Comparison of ENCODE assay signal across 14 cellular contexts in genomic region chr5:153827407-153827806, GRCh38.
DNase-seq lines count a peak whose midpoint lies in the region; FAIRE-seq and TF ChIP-seq lines count a peak whose summit lies in the region.
"Had no signal": no experiment of that assay in that cellular context is flagged by ENCODE, and none has a peak within 500 bp of the region (broad histone marks: within the 10 kb centered on the region; RNA-seq: fewer than 3 reads in every experiment).

No MANE protein-coding gene starts in this region.

- no peak overlapping the region for H3K4me2 ChIP-seq in keratinocyte (ENCODE audit: control insufficient read depth, extremely low read depth, insufficient read depth, low read depth, low read length)
- H3K4me2 ChIP-seq: hepatocyte had no signal

- H2AFZ ChIP-seq in keratinocyte (ENCODE audit: control insufficient read depth, low read length): no peak overlapping the region
- H2AFZ ChIP-seq: hepatocyte had no signal

- H3K4me3 Mint-ChIP-seq in activated T-helper 2 cell treated with anti-CD3 and anti-CD28 coated beads, Interferon-gamma antibody, Interleukin-2, Interleukin-4, amounts not matched to agents 10 μg/mL and 5 μg/mL and 100 μg/mL, durations not matched to agents 14 hours and 24 hours and 36 hours (ENCODE audit: low read depth): no peak overlapping the region

- no peaks in the 10 kb centered on the region for H4K20me1 ChIP-seq in keratinocyte (ENCODE audit: control insufficient read depth, extremely low read depth, insufficient read depth, low read length)

- intact Hi-C loops in activated T-helper 2 cell treated with anti-CD3 and anti-CD28 coated beads, Interferon-gamma antibody, Interleukin-2, Interleukin-4, amounts not matched to agents 10 μg/mL and 5 μg/mL and 100 μg/mL, durations not matched to agents 14 hours and 24 hours and 36 hours (cut with micrococcal nuclease): no loop called here

- no peaks in the 10 kb centered on the region for H3K4me1 ChIP-seq in keratinocyte (ENCODE audit: control insufficient read depth, extremely low read depth, insufficient read depth, low read length)
- H3K4me1 ChIP-seq: adrenal gland had no signal

- H3K27me3 Mint-ChIP-seq in activated T-helper 2 cell treated with anti-CD3 and anti-CD28 coated beads, Interferon-gamma antibody, Interleukin-2, Interleukin-4, amounts not matched to agents 10 μg/mL and 5 μg/mL and 100 μg/mL, durations not matched to agents 14 hours and 24 hours and 36 hours (ENCODE audit: low read depth): no peaks in the 10 kb centered on the region

- H3K4me1 Mint-ChIP-seq in activated T-helper 2 cell treated with anti-CD3 and anti-CD28 coated beads, Interferon-gamma antibody, Interleukin-2, Interleukin-4, amounts not matched to agents 10 μg/mL and 5 μg/mL and 100 μg/mL, durations not matched to agents 14 hours and 24 hours and 36 hours (ENCODE audit: low read depth): no peaks in the 10 kb centered on the region

- no peaks in the 10 kb centered on the region for H3K9me3 ChIP-seq in keratinocyte (ENCODE audit: control insufficient read depth, low read depth, low read length)
- H3K9me3 ChIP-seq: adrenal gland had no signal

- TF ChIP-seq CTCF in D721Med (IDR thresholded peaks at IDR 0.05; ENCODE audit: insufficient read depth, missing control alignments) (peak; percentile 33), keratinocyte (optimal IDR thresholded peaks at IDR 0.05 in 1 of 3, IDR thresholded peaks at IDR 0.05 in 1 of 3, conservative IDR thresholded peaks at IDR 0.05 in 1 of 3; ENCODE audit: extremely low read depth in 1 of 3, insufficient read depth in 2 of 3, low read length in 3 of 3) (peak; percentile 15 to 71 (median 42))

- no peak overlapping the region for H3K4me3 ChIP-seq in keratinocyte (ENCODE audit: control insufficient read depth in 2 of 3, extremely low read depth in 1 of 3, insufficient read depth in 2 of 3, low read depth in 1 of 3, low read length in 3 of 3)
- H3K4me3 ChIP-seq: adrenal gland, hepatocyte had no signal

- dilution Hi-C loops in keratinocyte (cut with MboI; ENCODE audit: extremely low pct_ligation_motif_present, low sequenced_read_pairs): no loop called here

- no peak overlapping the region for H3K27ac Mint-ChIP-seq in activated T-helper 2 cell treated with anti-CD3 and anti-CD28 coated beads, Interferon-gamma antibody, Interleukin-2, Interleukin-4, amounts not matched to agents 10 μg/mL and 5 μg/mL and 100 μg/mL, durations not matched to agents 14 hours and 24 hours and 36 hours

- no peak overlapping the region for H3K9ac ChIP-seq in keratinocyte (ENCODE audit: control insufficient read depth, extremely low read depth, insufficient read depth, low read length)

- H3K36me3 Mint-ChIP-seq in activated T-helper 2 cell treated with anti-CD3 and anti-CD28 coated beads, Interferon-gamma antibody, Interleukin-2, Interleukin-4, amounts not matched to agents 10 μg/mL and 5 μg/mL and 100 μg/mL, durations not matched to agents 14 hours and 24 hours and 36 hours (ENCODE audit: low read depth): no peaks in the 10 kb centered on the region

- no peaks in the 10 kb centered on the region for H3K9me3 Mint-ChIP-seq in activated T-helper 2 cell treated with anti-CD3 and anti-CD28 coated beads, Interferon-gamma antibody, Interleukin-2, Interleukin-4, amounts not matched to agents 10 μg/mL and 5 μg/mL and 100 μg/mL, durations not matched to agents 14 hours and 24 hours and 36 hours

- no peaks in the 10 kb centered on the region for H3K27me3 ChIP-seq in keratinocyte (ENCODE audit: control insufficient read depth, extremely low read depth, insufficient read depth, low read length)
- H3K27me3 ChIP-seq: adrenal gland, hepatocyte had no signal

- no peaks in the 10 kb centered on the region for H3K9me1 ChIP-seq in keratinocyte (ENCODE audit: control insufficient read depth, extremely low read depth, insufficient read depth, low read length)

- DNase-seq in D721Med (ENCODE audit: insufficient read length, low spot score) (no peak), HTR-8/SVneo (ENCODE audit: insufficient read length, low spot score) (peak; percentile 10), amygdala (lab: John Stamatoyannopoulos, UW) (peak in 31 of 56 donors; percentile 3 to 73 (median 26)), keratinocyte (ENCODE audit: low read depth, low spot score) (no peak), kidney glomerular epithelial cell (lab: John Stamatoyannopoulos, UW) (no peak), NCI-H2196 treated with DMSO at 0.1 percent for 48 hours (lab: John Stamatoyannopoulos, UW; ENCODE audit: unreplicated experiment) (no peak)
- DNase-seq in activated T-helper 2 cell treated with anti-CD3 and anti-CD28 coated beads, Interferon-gamma antibody, Interleukin-2, Interleukin-4, amounts not matched to agents 10 μg/mL and 5 μg/mL and 100 μg/mL, durations not matched to agents 14 hours and 24 hours and 36 hours (ENCODE audit: low spot score): no peak
- DNase-seq in stimulated activated CD8-positive, alpha-beta memory T cell treated with anti-CD3 and anti-CD28 coated beads, Interleukin-4, amount 100 ng/mL, for 48 hours: no peak
- DNase-seq: activated CD8-positive, alpha-beta memory T cell treated with anti-CD3 and anti-CD28 coated beads, Interleukin-2, amount 50 U/mL, for 4 hours; adrenal gland; DMS79; mesenchymal stem cell; NCI-H2029 had no signal

- H3K36me3 ChIP-seq in keratinocyte (ENCODE audit: control insufficient read depth in 2 of 2, extremely low read depth in 1 of 2, insufficient read depth in 2 of 2, low read length in 2 of 2): no peaks in the 10 kb centered on the region
- H3K36me3 ChIP-seq: adrenal gland had no signal

- H3K79me2 ChIP-seq in keratinocyte (ENCODE audit: control insufficient read depth, insufficient read depth, low read length): no peaks in the 10 kb centered on the region
- H3K79me2 ChIP-seq: hepatocyte had no signal

- H3K27ac ChIP-seq in keratinocyte (ENCODE audit: control insufficient read depth, insufficient read depth, low read length): no peak overlapping the region
- H3K27ac ChIP-seq: adrenal gland, hepatocyte had no signal

- FAIRE-seq in D721Med (lab: Jason Lieb, UNC): no peak
- FAIRE-seq in HTR-8/SVneo (lab: Jason Lieb, UNC): peak; percentile 31
- FAIRE-seq in keratinocyte (lab: Jason Lieb, UNC): no peak

Comparison
In these comparisons a context has a peak if more than half of its experiments do, and no peak if none do; other contexts are left out.
1. DNase-seq: peak in HTR-8/SVneo (single experiment) and amygdala (31 of 56); none in D721Med (single experiment), keratinocyte (single experiment), activated T-helper 2 cell treated with anti-CD3 and anti-CD28 coated beads, Interferon-gamma antibody, Interleukin-2, Interleukin-4, amounts not matched to agents 10 μg/mL and 5 μg/mL and 100 μg/mL, durations not matched to agents 14 hours and 24 hours and 36 hours (single experiment), kidney glomerular epithelial cell (single experiment), stimulated activated CD8-positive, alpha-beta memory T cell treated with anti-CD3 and anti-CD28 coated beads, Interleukin-4, amount 100 ng/mL, for 48 hours (single experiment) and NCI-H2196 treated with DMSO at 0.1 percent for 48 hours (single experiment).